In genomic region chr2:36376319-36376765, GRCh38 we compare ENCODE assay signal across 9 cellular contexts. TPM values are rescaled to one million over a fixed set of nuclear protein-coding genes. Genes with fewer than 3 reads are reported as not detected.
DNase-seq lines count a peak whose midpoint lies in the region; ATAC-seq and TF ChIP-seq lines count a peak whose summit lies in the region.
"Had no signal": no experiment of that assay in that cellular context is flagged by ENCODE, and none has a peak within 500 bp of the region (broad histone marks: within the 10 kb centered on the region; RNA-seq: fewer than 3 reads in every experiment).

No MANE protein-coding gene starts in this region.

- no peaks in the 10 kb centered on the region for H3K36me3 Mint-ChIP-seq in stimulated activated naive B cell treated with anti-CD40 and anti-IgM and Interleukin-4, amounts not matched to agents 10 μg/mL and 1 μg/mL and 100 μg/mL, for 72 hours
- peaks cover 4% of the 10 kb centered on the region for H3K36me3 Mint-ChIP-seq in activated T-cell treated with anti-CD3 and anti-CD28 coated beads, Interleukin-2, amount 50 U/mL, for 24 hours (ENCODE audit: low read depth)

- no peak overlapping the region for H3K27ac Mint-ChIP-seq in stimulated activated naive B cell treated with anti-CD40 and anti-IgM and Interleukin-4, amounts not matched to agents 10 μg/mL and 1 μg/mL and 100 μg/mL, for 72 hours
- no peak overlapping the region for H3K27ac Mint-ChIP-seq in activated T-cell treated with anti-CD3 and anti-CD28 coated beads, Interleukin-2, amount 50 U/mL, for 24 hours

- TF ChIP-seq POLR2A in erythroblast (IDR thresholded peaks at IDR 0.05; ENCODE audit: low read length), result no peak

- ATAC-seq in HG03354 (IDR thresholded peaks at IDR 0.05; ENCODE audit: poor library complexity, severe bottlenecking, unreplicated experiment), result no peak
- no peak for ATAC-seq in stimulated activated naive B cell treated with anti-CD40 and anti-IgM and Interleukin-4, amounts not matched to agents 10 μg/mL and 1 μg/mL and 100 μg/mL, for 72 hours (replicated peaks)

- DNase-seq in COLO668 (lab: John Stamatoyannopoulos, UW; ENCODE audit: unreplicated experiment) (peak; percentile 83), NCI-H446 treated with DMSO at 0.1 percent for 48 hours (lab: John Stamatoyannopoulos, UW) (peak; percentile 28), erythroblast (lab: John Stamatoyannopoulos, UW) (peak; percentile 37 to 40), myocyte (ENCODE audit: low read depth) (peak; percentile 43), GM19240 (ENCODE audit: insufficient read length, low spot score) (no peak)
- DNase-seq in stimulated activated naive B cell treated with anti-CD40 and anti-IgM and Interleukin-4, amounts not matched to agents 10 μg/mL and 1 μg/mL and 100 μg/mL, for 72 hours, result no peak
- no peak for DNase-seq in activated T-cell treated with anti-CD3 and anti-CD28 coated beads, Interleukin-2, amount 50 U/mL, for 24 hours

- peaks cover 31 to 41% of the 10 kb centered on the region in 2 donors for H3K4me1 Mint-ChIP-seq in stimulated activated naive B cell treated with anti-CD40 and anti-IgM and Interleukin-4, amounts not matched to agents 10 μg/mL and 1 μg/mL and 100 μg/mL, for 72 hours
- peaks cover 29% of the 10 kb centered on the region for H3K4me1 Mint-ChIP-seq in activated T-cell treated with anti-CD3 and anti-CD28 coated beads, Interleukin-2, amount 50 U/mL, for 24 hours (ENCODE audit: low read depth)

- H3K9me3 Mint-ChIP-seq in stimulated activated naive B cell treated with anti-CD40 and anti-IgM and Interleukin-4, amounts not matched to agents 10 μg/mL and 1 μg/mL and 100 μg/mL, for 72 hours, result no peaks in the 10 kb centered on the region
- no peaks in the 10 kb centered on the region for H3K9me3 Mint-ChIP-seq in activated T-cell treated with anti-CD3 and anti-CD28 coated beads, Interleukin-2, amount 50 U/mL, for 24 hours
- H3K9me3 Mint-ChIP-seq: central memory CD8-positive, alpha-beta T cell had no signal

- H3K27me3 Mint-ChIP-seq in stimulated activated naive B cell treated with anti-CD40 and anti-IgM and Interleukin-4, amounts not matched to agents 10 μg/mL and 1 μg/mL and 100 μg/mL, for 72 hours, result no peaks in the 10 kb centered on the region
- peaks cover 4% of the 10 kb centered on the region for H3K27me3 Mint-ChIP-seq in activated T-cell treated with anti-CD3 and anti-CD28 coated beads, Interleukin-2, amount 50 U/mL, for 24 hours
- H3K27me3 Mint-ChIP-seq: central memory CD8-positive, alpha-beta T cell had no signal

- H3K4me3 Mint-ChIP-seq in stimulated activated naive B cell treated with anti-CD40 and anti-IgM and Interleukin-4, amounts not matched to agents 10 μg/mL and 1 μg/mL and 100 μg/mL, for 72 hours, result no peak overlapping the region
- no peak overlapping the region for H3K4me3 Mint-ChIP-seq in activated T-cell treated with anti-CD3 and anti-CD28 coated beads, Interleukin-2, amount 50 U/mL, for 24 hours
- H3K4me3 Mint-ChIP-seq: central memory CD8-positive, alpha-beta T cell had no signal

RNA-seq across cellular contexts. Expression of gene CRIM1, which starts 20.8 kb away (rescaled TPM):
- total RNA-seq in myocyte, result 38.8 and 41.2 TPM in 2 replicates
- 158 TPM for polyA plus RNA-seq in myocyte (2012)

Comparison
In these comparisons a context has a peak if more than half of its experiments do, and no peak if none do; other contexts are left out.
1. DNase-seq: peak in COLO668 (single experiment), NCI-H446 treated with DMSO at 0.1 percent for 48 hours (single experiment), erythroblast (2 of 2) and myocyte (single experiment); none in stimulated activated naive B cell treated with anti-CD40 and anti-IgM and Interleukin-4, amounts not matched to agents 10 μg/mL and 1 μg/mL and 100 μg/mL, for 72 hours (single experiment), GM19240 (single experiment) and activated T-cell treated with anti-CD3 and anti-CD28 coated beads, Interleukin-2, amount 50 U/mL, for 24 hours (single experiment).